4 cellular contexts compared by ENCODE assay signal in genomic region chr5:89004379-89004778, GRCh38.
"Had no signal": no experiment of that assay in that cellular context is flagged by ENCODE, and none has a peak within 500 bp of the region (broad histone marks: within the 10 kb centered on the region; RNA-seq: fewer than 3 reads in every experiment).

No MANE protein-coding gene starts in this region.

- ATAC-seq: HepG2, K562 had no signal

- DNase-seq: IMR-90, KBM-7 had no signal

- H3K4me3 ChIP-seq: K562 had no signal
